ENCODE assay signal across 18 cellular contexts in the genomic region with DNA sequence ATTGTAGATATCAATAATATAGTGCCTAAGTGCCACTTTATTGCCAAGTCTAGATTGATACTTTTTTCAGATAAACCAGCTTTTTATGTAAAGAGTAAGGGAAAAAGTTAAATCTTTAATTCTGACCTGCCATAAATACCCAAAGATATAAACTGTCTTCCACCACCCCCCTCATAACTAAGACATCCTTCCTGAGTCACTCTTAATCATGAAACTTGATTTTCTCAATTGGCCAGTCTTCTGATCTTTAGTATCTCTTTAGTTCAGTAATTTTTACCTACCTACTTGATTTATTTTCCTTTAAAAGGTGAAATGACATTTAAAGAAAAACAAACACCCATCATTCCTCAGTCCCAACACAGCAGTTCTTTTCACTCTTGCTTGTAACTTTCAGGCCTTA. TPM values are rescaled to one million over a fixed set of nuclear protein-coding genes. Genes with fewer than 3 reads are reported as not detected.
DNase-seq lines count a peak whose midpoint lies in the region; ATAC-seq and TF ChIP-seq lines count a peak whose summit lies in the region.
"Had no signal": no experiment of that assay in that cellular context is flagged by ENCODE, and none has a peak within 500 bp of the region (broad histone marks: within the 10 kb centered on the region; RNA-seq: fewer than 3 reads in every experiment).

No MANE protein-coding gene starts in this region.

- intact Hi-C loops in activated CD8-positive, alpha-beta T cell treated with anti-CD3 and anti-CD28 coated beads for 36 hours (cut with micrococcal nuclease) = no loop called here
- intact Hi-C loops in posterior vena cava (cut with DNase I) = no loop called here

- CTCF ChIA-PET in activated CD8-positive, alpha-beta T cell treated with anti-CD3 and anti-CD28 coated beads for 36 hours (lab: Charles Lee) = no interaction called here
- CTCF ChIA-PET in activated CD8-positive, alpha-beta T cell treated with anti-CD3 and anti-CD28 coated beads, Interleukin-2, amount 10 ng/mL, durations not matched to agents 7 days and 5 days (lab: Charles Lee) = no interaction called here
- CTCF ChIA-PET in RWPE1 (lab: Yijun Ruan, JAX) = no interaction called here

- H3K4me1 Mint-ChIP-seq in activated CD8-positive, alpha-beta T cell treated with anti-CD3 and anti-CD28 coated beads for 36 hours (ENCODE audit: low read depth) = peaks cover 9% of the 10 kb centered on the region
- H3K4me1 Mint-ChIP-seq in activated CD8-positive, alpha-beta T cell treated with anti-CD3 and anti-CD28 coated beads, Interleukin-2, amount 10 ng/mL, durations not matched to agents 7 days and 5 days (ENCODE audit: low read depth) = no peaks in the 10 kb centered on the region
- peaks cover 17% of the 10 kb centered on the region for H3K4me1 Mint-ChIP-seq in HFFc6 (ENCODE audit: low read depth)
- peaks cover 5% of the 10 kb centered on the region for H3K4me1 Mint-ChIP-seq in activated naive CD8-positive, alpha-beta T cell treated with anti-CD3 and anti-CD28 coated beads for 36 hours

- no peak for ATAC-seq in activated CD8-positive, alpha-beta T cell treated with anti-CD3 and anti-CD28 coated beads for 36 hours
- ATAC-seq in activated CD8-positive, alpha-beta T cell treated with anti-CD3 and anti-CD28 coated beads, Interleukin-2, amount 10 ng/mL, durations not matched to agents 7 days and 5 days = no peak

- H3K36me3 Mint-ChIP-seq in activated CD8-positive, alpha-beta T cell treated with anti-CD3 and anti-CD28 coated beads for 36 hours (ENCODE audit: low read depth) = peaks cover 45% of the 10 kb centered on the region
- H3K36me3 Mint-ChIP-seq in activated CD8-positive, alpha-beta T cell treated with anti-CD3 and anti-CD28 coated beads, Interleukin-2, amount 10 ng/mL, durations not matched to agents 7 days and 5 days (ENCODE audit: low read depth) = peaks cover 61% of the 10 kb centered on the region
- H3K36me3 Mint-ChIP-seq in HFFc6 (ENCODE audit: low read depth) = peaks cover 30% of the 10 kb centered on the region
- H3K36me3 Mint-ChIP-seq in activated naive CD8-positive, alpha-beta T cell treated with anti-CD3 and anti-CD28 coated beads for 36 hours = peaks cover 27% of the 10 kb centered on the region

- H3K27me3 Mint-ChIP-seq in activated CD8-positive, alpha-beta T cell treated with anti-CD3 and anti-CD28 coated beads for 36 hours = no peaks in the 10 kb centered on the region
- no peaks in the 10 kb centered on the region for H3K27me3 Mint-ChIP-seq in activated CD8-positive, alpha-beta T cell treated with anti-CD3 and anti-CD28 coated beads, Interleukin-2, amount 10 ng/mL, durations not matched to agents 7 days and 5 days (ENCODE audit: low read depth)
- H3K27me3 Mint-ChIP-seq in HFFc6 (ENCODE audit: insufficient read depth) = no peaks in the 10 kb centered on the region
- H3K27me3 Mint-ChIP-seq in activated naive CD8-positive, alpha-beta T cell treated with anti-CD3 and anti-CD28 coated beads for 36 hours = no peaks in the 10 kb centered on the region

- no peak overlapping the region for H3K4me3 Mint-ChIP-seq in activated CD8-positive, alpha-beta T cell treated with anti-CD3 and anti-CD28 coated beads for 36 hours
- no peak overlapping the region for H3K4me3 Mint-ChIP-seq in activated CD8-positive, alpha-beta T cell treated with anti-CD3 and anti-CD28 coated beads, Interleukin-2, amount 10 ng/mL, durations not matched to agents 7 days and 5 days
- no peak overlapping the region for H3K4me3 Mint-ChIP-seq in HFFc6
- no peak overlapping the region for H3K4me3 Mint-ChIP-seq in activated naive CD8-positive, alpha-beta T cell treated with anti-CD3 and anti-CD28 coated beads for 36 hours

- no peak for TF ChIP-seq CTCF in activated CD8-positive, alpha-beta T cell treated with anti-CD3 and anti-CD28 coated beads for 36 hours (IDR thresholded peaks at IDR 0.05)
- no peak for TF ChIP-seq CTCF in HFFc6 (IDR thresholded peaks at IDR 0.05)
- no peak for TF ChIP-seq CTCF in osteoblast (IDR thresholded peaks at IDR 0.05; ENCODE audit: extremely low read depth, low read depth, low read length)
- no peak for TF ChIP-seq CTCF in RWPE1 (conservative IDR thresholded peaks at IDR 0.05; ENCODE audit: low read depth)

- POLR2A ChIA-PET in activated CD8-positive, alpha-beta T cell treated with anti-CD3 and anti-CD28 coated beads for 36 hours (lab: Charles Lee) = interaction anchor here (1.0 kb wide), 1 partner anchor 22 kb away, joined by 4 read pairs; the partner anchor contains the start of genes C5orf22 and DROSHA
- POLR2A ChIA-PET in activated CD8-positive, alpha-beta T cell treated with anti-CD3 and anti-CD28 coated beads, Interleukin-2, amount 10 ng/mL, durations not matched to agents 7 days and 5 days (lab: Charles Lee) = no interaction called here
- POLR2A ChIA-PET in RWPE1 (lab: Yijun Ruan, JAX; ENCODE audit: low non-redundant PET) = no interaction called here

- H3K4me2 ChIP-seq in osteoblast (ENCODE audit: insufficient read depth, low read length) = no peak overlapping the region

- peaks cover 3% of the 10 kb centered on the region for H4K20me1 ChIP-seq in osteoblast (ENCODE audit: insufficient read depth, low read length)

- no peak for DNase-seq in activated CD8-positive, alpha-beta T cell treated with anti-CD3 and anti-CD28 coated beads for 36 hours
- no peak for DNase-seq in activated CD8-positive, alpha-beta T cell treated with anti-CD3 and anti-CD28 coated beads, Interleukin-2, amount 10 ng/mL, durations not matched to agents 7 days and 5 days
- DNase-seq in HFFc6 (no peak), osteoblast (ENCODE audit: insufficient read length, low spot score, missing footprints) (no peak), posterior vena cava (ENCODE audit: low spot score) (no peak), ecto neural progenitor cell (ENCODE audit: low spot score) (no peak), RWPE1 (ENCODE audit: low spot score) (no peak)
- DNase-seq in activated naive CD8-positive, alpha-beta T cell treated with anti-CD3 and anti-CD28 coated beads for 36 hours = no peak
- DNase-seq: C1 segment of cervical spinal cord, DMS53, Kasumi-1, NCI-H1417, NCI-H1930, NCI-H2171, NCI-H446 treated with DMSO at 0.1 percent for 48 hours, NCI-H774, SHP77 treated with DMSO at 0.1 percent for 48 hours had no signal

- H3K27ac ChIP-seq in osteoblast (ENCODE audit: low read depth, low read length) = peak overlapping the region; percentile 49
- H3K27ac ChIP-seq in RWPE1 = no peak overlapping the region

- no peaks in the 10 kb centered on the region for H3K9me3 ChIP-seq in osteoblast (ENCODE audit: low read depth, low read length)
- H3K9me3 ChIP-seq: HAP-1 had no signal

- no peaks in the 10 kb centered on the region for H3K27me3 ChIP-seq in osteoblast (ENCODE audit: insufficient read depth, low read length)

- H3K79me2 ChIP-seq in osteoblast (ENCODE audit: insufficient read depth, low read length) = no peaks in the 10 kb centered on the region

- H3K4me3 ChIP-seq in osteoblast (ENCODE audit: insufficient read depth, low read length) = no peak overlapping the region
- H3K4me3 ChIP-seq: HAP-1 had no signal

- H3K4me1 ChIP-seq in osteoblast (ENCODE audit: insufficient read depth, low read length) = peaks cover 11% of the 10 kb centered on the region
- H3K4me1 ChIP-seq: HAP-1 had no signal

- no peak overlapping the region for H2AFZ ChIP-seq in osteoblast (ENCODE audit: low read length)

- H3K36me3 ChIP-seq in osteoblast (ENCODE audit: insufficient read depth, low read length) = peaks cover 37% of the 10 kb centered on the region

- H3K27ac Mint-ChIP-seq in activated CD8-positive, alpha-beta T cell treated with anti-CD3 and anti-CD28 coated beads for 36 hours = peak overlapping the region; percentile 51
- H3K27ac Mint-ChIP-seq in activated CD8-positive, alpha-beta T cell treated with anti-CD3 and anti-CD28 coated beads, Interleukin-2, amount 10 ng/mL, durations not matched to agents 7 days and 5 days = no peak overlapping the region
- peak overlapping the region; percentile 10; the same call in 1 of the 2 replicates for H3K27ac Mint-ChIP-seq in HFFc6
- peak overlapping the region; percentile 9 for H3K27ac Mint-ChIP-seq in activated naive CD8-positive, alpha-beta T cell treated with anti-CD3 and anti-CD28 coated beads for 36 hours

- H3K9me3 Mint-ChIP-seq in activated CD8-positive, alpha-beta T cell treated with anti-CD3 and anti-CD28 coated beads for 36 hours = no peaks in the 10 kb centered on the region
- H3K9me3 Mint-ChIP-seq in activated CD8-positive, alpha-beta T cell treated with anti-CD3 and anti-CD28 coated beads, Interleukin-2, amount 10 ng/mL, durations not matched to agents 7 days and 5 days (ENCODE audit: insufficient read depth) = no peaks in the 10 kb centered on the region
- H3K9me3 Mint-ChIP-seq in HFFc6 = no peaks in the 10 kb centered on the region
- no peaks in the 10 kb centered on the region for H3K9me3 Mint-ChIP-seq in activated naive CD8-positive, alpha-beta T cell treated with anti-CD3 and anti-CD28 coated beads for 36 hours

RNA-seq across cellular contexts. Expression of gene C5orf22, which starts 21.8 kb away (rescaled TPM):
- 10 to 100 TPM; 19.2 to 23.7 TPM for total RNA-seq in activated CD8-positive, alpha-beta T cell treated with anti-CD3 and anti-CD28 coated beads for 36 hours
- 10 to 100 TPM; 22.4 to 23.7 TPM for total RNA-seq in activated CD8-positive, alpha-beta T cell treated with anti-CD3 and anti-CD28 coated beads, Interleukin-2, amount 10 ng/mL, durations not matched to agents 7 days and 5 days
- 10 to 100 TPM; 18.7 to 23.7 (median 20.6) TPM for total RNA-seq in HFFc6 (2021; fragmentation: NEBNext Ultra II Directional; extraction: Animal tissue kit (Norgen Biotek cat#: 25700))
- total RNA-seq in activated naive CD8-positive, alpha-beta T cell treated with anti-CD3 and anti-CD28 coated beads for 36 hours = 10 to 100 TPM; 28.8 to 29.5 TPM
- total RNA-seq in osteoblast = 21.4 and 21.8 TPM in 2 replicates
- 10 to 100 TPM; 20.3 to 21.3 TPM for total RNA-seq in posterior vena cava

RNA-seq across cellular contexts. Expression of gene DROSHA, which starts 22.0 kb away (rescaled TPM):
- 10 to 100 TPM; 57.8 to 61.0 TPM for total RNA-seq in activated CD8-positive, alpha-beta T cell treated with anti-CD3 and anti-CD28 coated beads for 36 hours
- total RNA-seq in activated CD8-positive, alpha-beta T cell treated with anti-CD3 and anti-CD28 coated beads, Interleukin-2, amount 10 ng/mL, durations not matched to agents 7 days and 5 days = 10 to 100 TPM; 69.8 to 74.3 TPM
- total RNA-seq in HFFc6 (2021; fragmentation: NEBNext Ultra II Directional; extraction: Animal tissue kit (Norgen Biotek cat#: 25700)) = 10 to 100 TPM; 67.5 to 77.0 (median 69.6) TPM
- 10 to 100 TPM; 72.5 to 74.3 TPM for total RNA-seq in activated naive CD8-positive, alpha-beta T cell treated with anti-CD3 and anti-CD28 coated beads for 36 hours
- total RNA-seq in osteoblast = 32.9 and 35.7 TPM in 2 replicates
- 10 to 100 TPM; 36.9 to 39.3 TPM for total RNA-seq in posterior vena cava
